Comparison of ENCODE assay signal across 7 cellular contexts in genomic region chr3:24829011-24829581, GRCh38.
DNase-seq lines count a peak whose midpoint lies in the region; ATAC-seq, FAIRE-seq and TF ChIP-seq lines count a peak whose summit lies in the region.

No MANE protein-coding gene starts in this region.

- ATAC-seq in Panc1 (peak; percentile 68), GM19324 (IDR thresholded peaks at IDR 0.05; ENCODE audit: low FRiP score, unreplicated experiment) (no peak)

- H3K4me3 ChIP-seq in GM23248 = peak overlapping the region; percentile 54
- peak overlapping the region in 1 of 2 experiments; percentile 42; a peak in 1 of 4 replicates for H3K4me3 ChIP-seq in Panc1 (ENCODE audit: low read depth in 2 of 2, low read length in 2 of 2)
- peak overlapping the region; percentile 64 for H3K4me3 ChIP-seq in cardiac muscle cell

- intact Hi-C loops in Panc1 (cut with micrococcal nuclease; ENCODE audit: unreplicated experiment) = no loop called here
- intact Hi-C loops in posterior vena cava (cut with DNase I) = no loop called here

- 4 to 13% methylated on average over 14 to 27 of the region's 51 CpGs for whole genome bisulfite sequencing in GM23248 (ENCODE audit: low coverage in 1 of 2, low lambda C conversion rate in 2 of 2, missing lambda C conversion rate in 2 of 2), 2 experiments

- H3K36me3 ChIP-seq in GM23248 (ENCODE audit: low read depth) (no peaks in the 10 kb centered on the region), Panc1 (ENCODE audit: control insufficient read depth, insufficient read depth, low read length) (no peaks in the 10 kb centered on the region), cardiac muscle cell (no peaks in the 10 kb centered on the region)

- POLR2A ChIA-PET in Panc1 (lab: Charles Lee) = no interaction called here

- no peak overlapping the region for H3K9ac ChIP-seq in GM23248

- H3K27ac ChIP-seq in GM23248 = no peak overlapping the region
- no peak overlapping the region for H3K27ac ChIP-seq in Panc1 (ENCODE audit: low read length)
- no peak overlapping the region for H3K27ac ChIP-seq in cardiac muscle cell

- no peaks in the 10 kb centered on the region for H3F3A ChIP-seq in GM23248 (ENCODE audit: insufficient read depth)

- no peaks in the 10 kb centered on the region for H4K20me1 ChIP-seq in GM23248 (ENCODE audit: insufficient read depth)

- no peak for FAIRE-seq in GM12892 (lab: Jason Lieb, UNC)

- no peak for TF ChIP-seq POLR2A in GM12892 (IDR thresholded peaks at IDR 0.05; ENCODE audit: low read depth, low read length)

- TF ChIP-seq CTCF in Panc1 (IDR thresholded peaks at IDR 0.05) = no peak
- TF ChIP-seq CTCF in cardiac muscle cell (IDR thresholded peaks at IDR 0.05; ENCODE audit: low read depth, low read length) = no peak

- H3K79me2 ChIP-seq in GM23248 (ENCODE audit: insufficient read depth) = no peaks in the 10 kb centered on the region

- peak overlapping the region; percentile 42 for H3K4me2 ChIP-seq in GM23248 (ENCODE audit: unreplicated experiment)

- peak overlapping the region; percentile 48; the same call in 1 of the 2 replicates for H2AFZ ChIP-seq in GM23248

- H3K9me3 ChIP-seq in GM23248 (ENCODE audit: low read depth) (no peaks in the 10 kb centered on the region), Panc1 (ENCODE audit: control insufficient read depth, insufficient read depth, low read depth, low read length) (no peaks in the 10 kb centered on the region), cardiac muscle cell (ENCODE audit: low read depth) (no peaks in the 10 kb centered on the region)

- CTCF ChIA-PET in Panc1 (lab: Charles Lee) = no interaction called here

- DNase-seq in GM23248 (peak; percentile 28), Panc1 (ENCODE audit: low read depth, low spot score) (no peak), cardiac muscle cell (ENCODE audit: low read depth in 1 of 2, low spot score in 1 of 2) (peak; percentile 13 to 83), posterior vena cava (ENCODE audit: low spot score) (peak; percentile 77), NCI-H2196 (lab: John Stamatoyannopoulos, UW; ENCODE audit: unreplicated experiment) (no peak), GM12892 (ENCODE audit: insufficient read length) (no peak)

- no TSS peak for BruUV-seq in Panc1 (replicated peaks; lab: Mats Ljungman, UMichigan)

- H3K27me3 ChIP-seq in GM23248 (replicated peaks; ENCODE audit: insufficient read depth) = peaks cover 30% of the 10 kb centered on the region
- peaks cover 8% of the 10 kb centered on the region for H3K27me3 ChIP-seq in Panc1 (ENCODE audit: control insufficient read depth, insufficient read depth, low read length)
- peaks cover 88% of the 10 kb centered on the region for H3K27me3 ChIP-seq in cardiac muscle cell

- in situ Hi-C loops in GM23248 (cut with MboI) (no loop called here), Panc1 (cut with HindIII; ENCODE audit: low pct_unique_long_range_greater_than_20kb, low sequenced_read_pairs) (no loop called here)

- H3K9me2 ChIP-seq in GM23248 (ENCODE audit: insufficient read depth) = no peaks in the 10 kb centered on the region

- no peaks in the 10 kb centered on the region; the same call in 1 of the 2 replicates for H3K4me1 ChIP-seq in GM23248 (ENCODE audit: insufficient read depth)
- no peaks in the 10 kb centered on the region for H3K4me1 ChIP-seq in Panc1 (ENCODE audit: control insufficient read depth, insufficient read depth, low read length)
- H3K4me1 ChIP-seq in cardiac muscle cell (ENCODE audit: low read depth) = no peaks in the 10 kb centered on the region

Comparison
In these comparisons a context has a peak if more than half of its experiments do, and no peak if none do; other contexts are left out.
1. DNase-seq: peak in GM23248 (single experiment), cardiac muscle cell (2 of 2) and posterior vena cava (single experiment); none in Panc1 (single experiment), NCI-H2196 (single experiment) and GM12892 (single experiment).